Comparison of ENCODE assay signal across 13 cellular contexts in genomic region chr1:205665216-205665757, GRCh38. TPM values are rescaled to one million over a fixed set of nuclear protein-coding genes. Genes with fewer than 3 reads are reported as not detected.
DNase-seq lines count a peak whose midpoint lies in the region; ATAC-seq and TF ChIP-seq lines count a peak whose summit lies in the region.
"Had no signal": no experiment of that assay in that cellular context is flagged by ENCODE, and none has a peak within 500 bp of the region (broad histone marks: within the 10 kb centered on the region; RNA-seq: fewer than 3 reads in every experiment).

No MANE protein-coding gene starts in this region.

- no peaks in the 10 kb centered on the region for H3K9me3 ChIP-seq in BLaER1 treated with 17β-estradiol and CSF1 and Interleukin-3, amounts not matched to agents 10 nM and 100 nM (replicated peaks in 1 of 11)
- H3K9me3 ChIP-seq in HEK293 (ENCODE audit: control insufficient read depth, insufficient read depth, low read depth, low read length) (no peaks in the 10 kb centered on the region), Panc1 (ENCODE audit: control insufficient read depth, insufficient read depth, low read depth, low read length) (no peaks in the 10 kb centered on the region), SJCRH30 (replicated peaks) (no peaks in the 10 kb centered on the region)
- H3K9me3 ChIP-seq: MG63 had no signal

- no peak overlapping the region for H3K4me3 ChIP-seq in BLaER1 treated with 17β-estradiol and CSF1 and Interleukin-3, amounts not matched to agents 10 nM and 100 nM
- H3K4me3 ChIP-seq in HEK293 (ENCODE audit: low read depth, low read length) (no peak overlapping the region), Panc1 (ENCODE audit: low read depth in 2 of 2, low read length in 2 of 2) (no peak overlapping the region), SJCRH30 (no peak overlapping the region)
- H3K4me3 ChIP-seq: MG63 had no signal

- ATAC-seq in Panc1 (no peak), GM19351 (IDR thresholded peaks at IDR 0.05; ENCODE audit: unreplicated experiment) (no peak)
- ATAC-seq: activated T-cell treated with anti-CD3 and anti-CD28 coated beads, Interleukin-2, amount 50 U/mL, for 4 hours; stimulated activated naive CD8-positive, alpha-beta T cell treated with anti-CD3 and anti-CD28 coated beads, Interleukin-15, Interleukin-2, amounts not matched to agents 100 U/mL and 50 U/mL, for 24 hours had no signal

- TF ChIP-seq CTCF in HEK293 (tag by site-specific recombination; IDR thresholded peaks at IDR 0.05) (no peak), Panc1 (IDR thresholded peaks at IDR 0.05) (no peak)

- intact Hi-C loops in Panc1 (cut with micrococcal nuclease; ENCODE audit: unreplicated experiment), result no loop called here

- H3K27ac ChIP-seq in BLaER1 treated with 17β-estradiol and CSF1 and Interleukin-3, amounts not matched to agents 10 nM and 100 nM, result peak overlapping the region in 7 of 11 experiments; percentile 20 to 48 (median 39); a peak in 12 of 22 replicates
- H3K27ac ChIP-seq in HEK293 (ENCODE audit: extremely low read depth, low read depth, low read length), result no peak overlapping the region
- H3K27ac ChIP-seq in Panc1 (ENCODE audit: low read length), result peak overlapping the region; percentile 57
- no peak overlapping the region for H3K27ac ChIP-seq in SJCRH30

- H4K20me1 ChIP-seq in BLaER1 treated with 17β-estradiol and CSF1 and Interleukin-3, amounts not matched to agents 10 nM and 100 nM, result peaks cover 0 to 71% (median 0%) of the 10 kb centered on the region in 11 experiments; a peak in 6 of 22 replicates

- H3K4me2 ChIP-seq in BLaER1 treated with 17β-estradiol and CSF1 and Interleukin-3, amounts not matched to agents 10 nM and 100 nM, result peak overlapping the region; percentile 69 to 89 (median 76)

- BruUV-seq in Panc1 (replicated peaks; lab: Mats Ljungman, UMichigan), result no TSS peak

- no peak for DNase-seq in Panc1 (ENCODE audit: low read depth, low spot score)
- peak; percentile 1 for DNase-seq in kidney glomerular epithelial cell (lab: John Stamatoyannopoulos, UW)
- DNase-seq in NCI-H1436 treated with DMSO at 0.1 percent for 48 hours (lab: John Stamatoyannopoulos, UW), result no peak
- DNase-seq in NK-92 (lab: John Stamatoyannopoulos, UW; ENCODE audit: unreplicated experiment), result no peak
- no peak for DNase-seq in SJCRH30
- DNase-seq: activated T-cell treated with anti-CD3 and anti-CD28 coated beads, Interleukin-2, amount 50 U/mL, for 4 hours; erythroblast; HCEC 1CT; MG63; stimulated activated naive CD8-positive, alpha-beta T cell treated with anti-CD3 and anti-CD28 coated beads, Interleukin-15, Interleukin-2, amounts not matched to agents 100 U/mL and 50 U/mL, for 24 hours had no signal

- H3K27me3 ChIP-seq in BLaER1 treated with 17β-estradiol and CSF1 and Interleukin-3, amounts not matched to agents 10 nM and 100 nM, result no peaks in the 10 kb centered on the region
- H3K27me3 ChIP-seq in Panc1 (ENCODE audit: control insufficient read depth, insufficient read depth, low read length), result no peaks in the 10 kb centered on the region
- no peaks in the 10 kb centered on the region for H3K27me3 ChIP-seq in SJCRH30
- H3K27me3 ChIP-seq: MG63 had no signal

- peaks cover 0 to 12% (median 0%) of the 10 kb centered on the region in 11 experiments; a peak in 3 of 22 replicates for H3K36me3 ChIP-seq in BLaER1 treated with 17β-estradiol and CSF1 and Interleukin-3, amounts not matched to agents 10 nM and 100 nM
- peaks cover 0 to 28% of the 10 kb centered on the region in 2 experiments; a peak in 1 of 3 replicates for H3K36me3 ChIP-seq in HEK293 (ENCODE audit: control insufficient read depth in 2 of 2, insufficient read depth in 1 of 2, low read length in 2 of 2)
- H3K36me3 ChIP-seq in Panc1 (ENCODE audit: control insufficient read depth, insufficient read depth, low read length), result no peaks in the 10 kb centered on the region
- H3K36me3 ChIP-seq in SJCRH30, result no peaks in the 10 kb centered on the region
- H3K36me3 ChIP-seq: MG63 had no signal

- in situ Hi-C loops in Panc1 (cut with HindIII; ENCODE audit: low pct_unique_long_range_greater_than_20kb, low sequenced_read_pairs), result no loop called here

- peak overlapping the region in 6 of 11 experiments; percentile 0 to 35 (median 28); a peak in 8 of 22 replicates for H3K9ac ChIP-seq in BLaER1 treated with 17β-estradiol and CSF1 and Interleukin-3, amounts not matched to agents 10 nM and 100 nM

- POLR2A ChIA-PET in HEK293 (lab: Yijun Ruan, JAX) (no interaction called here), Panc1 (lab: Charles Lee) (no interaction called here)

- H3K4me1 ChIP-seq in BLaER1 treated with 17β-estradiol and CSF1 and Interleukin-3, amounts not matched to agents 10 nM and 100 nM, result peaks cover 59 to 97% (median 89%) of the 10 kb centered on the region in 10 experiments
- H3K4me1 ChIP-seq in HEK293 (ENCODE audit: control insufficient read depth, insufficient read depth, low read length) (no peaks in the 10 kb centered on the region), Panc1 (ENCODE audit: control insufficient read depth, insufficient read depth, low read length) (peaks cover 29% of the 10 kb centered on the region), SJCRH30 (peaks cover 17% of the 10 kb centered on the region)

- CTCF ChIA-PET in HEK293 (lab: Yijun Ruan, JAX) (interaction anchor here (0.7 to 3.5 kb wide), 3 partner anchors 34 to 312 kb away, joined by 3 to 23 read pairs (median 5); no protein-coding TSS in a partner anchor), Panc1 (lab: Charles Lee) (no interaction called here)

TF ChIP-seq in HEK293, 187 proteins besides CTCF, POLR2A, EP300 and RAD21:
- TF ChIP-seq ZBTB48 (tag by site-specific recombination; IDR thresholded peaks at IDR 0.05), result 0 out of 2 replicates have a peak, but pooled peaks have one; percentile 29
- TF ChIP-seq SALL2 (tag by site-specific recombination; IDR thresholded peaks at IDR 0.05; ENCODE audit: borderline replicate concordance), result no peak

RNA-seq across cellular contexts. Expression of gene SLC45A3, which starts 15.0 kb away (rescaled TPM):
- total RNA-seq in Panc1 (2021; ENCODE audit: unreplicated experiment), result 3.0 TPM
- polyA plus RNA-seq in Panc1 (2012; ENCODE audit: insufficient read length), result 4.2 TPM
- total RNA-seq in SJCRH30 (2014; rRNA removed; shearing (Covaris generic)), result 11.7 and 11.8 TPM in 2 replicates

RNA-seq across cellular contexts. Expression of gene ELK4, which starts 33.5 kb away (rescaled TPM):
- 54.6 TPM for total RNA-seq in Panc1 (2021; ENCODE audit: unreplicated experiment)
- polyA plus RNA-seq in Panc1 (2012; ENCODE audit: insufficient read length), result 5.0 TPM
- 26.3 and 32.4 TPM in 2 replicates for total RNA-seq in SJCRH30 (2014; rRNA removed; shearing (Covaris generic))

Comparison
In these comparisons a context has a peak if more than half of its experiments do, and no peak if none do; other contexts are left out.
1. H3K27ac ChIP-seq: peak in BLaER1 treated with 17β-estradiol and CSF1 and Interleukin-3, amounts not matched to agents 10 nM and 100 nM (7 of 11) and Panc1 (single experiment); none in HEK293 (single experiment) and SJCRH30 (single experiment).